1 cellular context compared by ENCODE assay signal in genomic region chr1:169586395-169587255, GRCh38.
TF ChIP-seq lines count a peak whose summit lies in the region.

Gene F5, minus strand, starts transcription at chr1:169586481. Its CDS starts 95 bp downstream, at chr1:169586386.

TF ChIP-seq in H1, 55 proteins besides CTCF, POLR2A, EP300 and RAD21 (continued from another document):
- TF ChIP-seq RXRA (IDR thresholded peaks at IDR 0.05; ENCODE audit: insufficient read depth, low read depth, low read length) (no peak), PHF8 (conservative IDR thresholded peaks at IDR 0.05; ENCODE audit: low read depth, low read length) (no peak), TBP (IDR thresholded peaks at IDR 0.05; ENCODE audit: low read depth, low read length) (0 out of 2 replicates have a peak, but pooled peaks have one; percentile 24), YY1 (IDR thresholded peaks at IDR 0.05; ENCODE audit: low read depth, low read length) (no peak), ATF2 (IDR thresholded peaks at IDR 0.05; ENCODE audit: low read length) (no peak), BCL11A (IDR thresholded peaks at IDR 0.05; ENCODE audit: low read depth in 2 of 2, low read length in 2 of 2) (no peak), HDAC2 (IDR thresholded peaks at IDR 0.05; ENCODE audit: borderline replicate concordance in 1 of 2, low read depth in 2 of 2, low read length in 2 of 2) (no peak), CHD1 (IDR thresholded peaks at IDR 0.05; ENCODE audit: low read depth, low read length) (no peak), EGR1 (IDR thresholded peaks at IDR 0.05; ENCODE audit: borderline replicate concordance, low read depth, low read length) (no peak), TAF1 (IDR thresholded peaks at IDR 0.05; ENCODE audit: low read depth, low read length) (peak; percentile 48; the same call in 1 of the 2 replicates), GABPA (IDR thresholded peaks at IDR 0.05; ENCODE audit: borderline replicate concordance, insufficient read depth, low read length) (peak; percentile 15; the same call in 1 of the 2 replicates), MAFK (IDR thresholded peaks at IDR 0.05; ENCODE audit: low read depth, low read length) (no peak), KDM1A (IDR thresholded peaks at IDR 0.05; ENCODE audit: borderline replicate concordance, low read length) (peak; percentile 56; the same call in 1 of the 2 replicates), MAX (IDR thresholded peaks at IDR 0.05) (peak; percentile 33; the same call in 1 of the 2 replicates), ASH2L (IDR thresholded peaks at IDR 0.05; ENCODE audit: low read length) (no peak), TAF7 (optimal IDR thresholded peaks at IDR 0.05; ENCODE audit: borderline replicate concordance, low read depth, low read length) (no peak), KDM4A (IDR thresholded peaks at IDR 0.05; ENCODE audit: low read depth, low read length, severe bottlenecking) (peak; percentile 14)
